Comparison of ENCODE assay signal across 16 cellular contexts in the genomic region with DNA sequence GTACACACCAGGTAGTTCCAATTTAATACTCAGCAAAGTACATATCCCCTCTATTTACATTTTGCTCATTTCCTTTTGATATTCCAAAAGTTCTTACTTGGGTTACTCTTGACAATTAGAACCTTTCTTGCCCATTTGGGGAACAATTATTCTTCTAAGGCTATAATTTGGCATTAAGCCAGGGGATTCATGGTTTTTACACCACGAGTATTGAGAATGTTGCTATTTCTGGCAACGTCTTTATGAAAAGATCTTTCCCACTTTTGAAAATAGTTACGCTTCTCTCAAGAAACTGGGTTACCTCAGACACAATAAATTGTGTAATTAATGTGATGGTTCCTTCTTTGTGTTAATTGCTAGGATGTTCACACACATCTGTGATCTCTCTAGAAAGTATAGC.
"Had no signal": no experiment of that assay in that cellular context is flagged by ENCODE, and none has a peak within 500 bp of the region (broad histone marks: within the 10 kb centered on the region; RNA-seq: fewer than 3 reads in every experiment).

No MANE protein-coding gene starts in this region.

- H3K27me3 ChIP-seq: dorsolateral prefrontal cortex, gastrocnemius medialis, heart right ventricle, sigmoid colon had no signal

- FAIRE-seq: small intestine had no signal

- H3K9me3 ChIP-seq: gastrocnemius medialis, heart right ventricle, sigmoid colon had no signal

- ATAC-seq: esophagus mucosa, gastrocnemius medialis, heart right ventricle, left lobe of liver, natural killer cell had no signal

- H3K27ac ChIP-seq: coronary artery, sigmoid colon had no signal

- H3K4me3 ChIP-seq: coronary artery, dorsolateral prefrontal cortex, gastrocnemius medialis, heart right ventricle, sigmoid colon had no signal

- DNase-seq: dorsolateral prefrontal cortex; effector CD8-positive, alpha-beta T cell; gastrocnemius medialis; heart right ventricle; hypothalamus; mammary epithelial cell; natural killer cell; posterior cingulate gyrus; sigmoid colon; small intestine; stimulated activated CD4-positive, alpha-beta T cell treated with anti-CD3 and anti-CD28 coated beads, Interleukin-12 subunit alpha, Interleukin-12 subunit beta, amount 100 ng/mL, for 4 hours; stimulated activated naive CD4-positive, alpha-beta T cell; trophoblast cell had no signal

- H3K4me1 ChIP-seq: sigmoid colon had no signal
